In genomic region chr6:13327691-13328075, GRCh38 we compare ENCODE assay signal across 1 cellular context.
TF ChIP-seq lines count a peak whose summit lies in the region.

No MANE protein-coding gene starts in this region.

TF ChIP-seq in IMR-90, 13 proteins besides CTCF, POLR2A, EP300 and RAD21 (continued from another document):
- TF ChIP-seq RFX5 (IDR thresholded peaks at IDR 0.05; ENCODE audit: low read depth, low read length) (no peak), RCOR1 (IDR thresholded peaks at IDR 0.05; ENCODE audit: insufficient replicate concordance, low read length) (no peak), USF2 (IDR thresholded peaks at IDR 0.05; ENCODE audit: low read depth, low read length) (no peak)
